In the genomic region with DNA sequence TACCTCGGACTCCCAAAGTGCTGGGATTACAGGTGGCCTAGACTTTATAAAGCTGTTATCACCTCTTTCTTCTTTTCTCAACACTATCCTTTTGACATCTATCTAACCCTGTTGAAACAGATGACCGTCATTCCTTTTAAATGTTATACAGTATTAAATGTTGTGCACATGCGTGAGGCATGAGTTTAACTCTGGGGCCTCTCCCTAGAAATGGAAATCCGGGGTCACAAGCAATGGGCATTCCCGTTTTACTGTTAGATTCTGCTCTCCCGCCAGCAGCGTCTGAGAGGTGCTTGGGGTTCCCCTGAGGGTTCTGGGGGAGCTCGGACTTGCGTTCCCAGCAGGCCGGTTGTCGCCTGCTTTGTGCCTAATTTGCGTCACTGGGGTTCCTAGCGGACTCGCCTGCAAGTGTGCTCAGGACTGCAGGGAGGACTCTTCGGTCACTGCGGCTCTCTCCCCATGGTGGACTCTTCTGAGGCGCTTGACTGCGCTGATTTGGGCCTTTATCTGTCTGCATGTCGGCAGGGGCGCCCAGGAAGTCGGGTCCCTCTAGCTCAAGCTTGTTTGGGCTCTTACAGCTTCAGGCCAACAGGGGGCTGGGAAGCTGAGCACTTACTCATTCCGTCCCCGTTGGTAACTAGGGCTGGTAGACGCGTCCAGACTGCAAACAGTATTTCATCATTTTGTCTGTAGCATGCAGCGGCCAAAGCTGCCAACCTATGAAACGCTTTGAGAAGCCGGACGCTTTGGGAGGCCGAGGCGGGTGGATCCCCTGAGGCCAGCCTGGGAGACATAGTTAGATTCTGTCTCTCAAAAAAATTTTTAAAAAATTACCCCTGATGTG, we compare ENCODE assay signal across 8 cellular contexts. TPM values are rescaled to one million over a fixed set of nuclear protein-coding genes. Genes with fewer than 3 reads are reported as not detected.
DNase-seq lines count a peak whose midpoint lies in the region; ATAC-seq and TF ChIP-seq lines count a peak whose summit lies in the region.

No MANE protein-coding gene starts in this region.

- H3K36me3 ChIP-seq in WERI-Rb-1: peaks cover 33% of the 10 kb centered on the region
- H3K36me3 ChIP-seq in mammary epithelial cell (ENCODE audit: insufficient read depth, low read length): peaks cover 28% of the 10 kb centered on the region
- peaks cover 3 to 29% (median 25%) of the 10 kb centered on the region in 6 donors for H3K36me3 ChIP-seq in spleen

- WGBS in mammary epithelial cell (ENCODE audit: low coverage, missing lambda C conversion rate): 62% methylated on average over 18 of the region's 31 CpGs
- 44 to 71% (median 57%) methylated on average over 27 to 31 of the region's 31 CpGs for WGBS in spleen, 5 donors

- H3K27ac ChIP-seq in WERI-Rb-1 (peak overlapping the region; percentile 88), mammary epithelial cell (ENCODE audit: insufficient read depth, low read depth, low read length) (peak overlapping the region; percentile 95), spleen (peak overlapping the region; percentile 44 to 95 (median 88))

- H3K4me3 ChIP-seq in LNCaP clone FGC (ENCODE audit: low read depth, low read length) (peak overlapping the region; percentile 62), WERI-Rb-1 (ENCODE audit: low read depth, low read length) (no peak overlapping the region), mammary epithelial cell (replicated peaks in 1 of 3; ENCODE audit: insufficient read depth in 1 of 3, low read depth in 2 of 3, low read length in 3 of 3) (peak overlapping the region; percentile 58 to 64 (median 62)), spleen (peak overlapping the region; percentile 37 to 95 (median 76))

- no peak for TF ChIP-seq POLR2A in spleen (IDR thresholded peaks at IDR 0.05)

- dilution Hi-C loops in mammary epithelial cell (cut with HindIII; ENCODE audit: low sequenced_read_pairs): loop anchor here (10.0 kb wide), 1 partner anchor 834 kb away; no protein-coding TSS in a partner anchor

- no TSS peak for BruUV-seq in mammary epithelial cell (replicated peaks; lab: Mats Ljungman, UMichigan)

- H2AFZ ChIP-seq in mammary epithelial cell (ENCODE audit: low read depth, low read length): peak overlapping the region; percentile 93

- in situ Hi-C loops in mammary epithelial cell (cut with MboI; ENCODE audit: low sequenced_read_pairs in 2 of 2): loop anchor here in 1 of 2 donors (5.0 kb wide), 1 partner anchor 33 kb away; the partner anchor contains the start of gene STX2

- CTCF ChIA-PET in mammary epithelial cell (lab: Charles Lee; ENCODE audit: low non-redundant PET): interaction anchor here (0.6 kb wide), 1 partner anchor 43 kb away, joined by 4 read pairs; no protein-coding TSS in a partner anchor

- H3K9me3 ChIP-seq in WERI-Rb-1 (ENCODE audit: severe bottlenecking) (peaks cover 5% of the 10 kb centered on the region), mammary epithelial cell (replicated peaks; ENCODE audit: insufficient read depth, low read length) (no peaks in the 10 kb centered on the region), spleen (no peaks in the 10 kb centered on the region)

- DNase-seq in GM03348 (ENCODE audit: low spot score) (peak; percentile 88), LNCaP clone FGC (ENCODE audit: low read depth) (peak; percentile 14), WERI-Rb-1 (peak; percentile 57), mammary epithelial cell (peak; percentile 80), inferior parietal cortex (ENCODE audit: extremely low spot score) (peak; percentile 68), spleen (peak; percentile 88), cortex of kidney (lab: John Stamatoyannopoulos, UW) (no peak)

- peaks cover 25% of the 10 kb centered on the region for H3K4me1 ChIP-seq in mammary epithelial cell (ENCODE audit: insufficient read depth, low read length)
- peaks cover 18 to 55% (median 39%) of the 10 kb centered on the region in 6 donors for H3K4me1 ChIP-seq in spleen

- no peak overlapping the region for H3K9ac ChIP-seq in mammary epithelial cell (ENCODE audit: insufficient read depth, low read length)

- H3K79me2 ChIP-seq in mammary epithelial cell (ENCODE audit: insufficient read depth, low read length): peaks cover 38% of the 10 kb centered on the region

- TF ChIP-seq CTCF in LNCaP clone FGC (IDR thresholded peaks at IDR 0.05; ENCODE audit: control insufficient read depth, extremely low read depth, insufficient read depth) (no peak), WERI-Rb-1 (IDR thresholded peaks at IDR 0.05; ENCODE audit: low read depth, low read length) (peak; percentile 56), mammary epithelial cell (conservative IDR thresholded peaks at IDR 0.05 in 1 of 2, IDR thresholded peaks at IDR 0.05 in 1 of 2; ENCODE audit: extremely low read depth in 1 of 2, insufficient read depth in 1 of 2, low read depth in 1 of 2, low read length in 2 of 2) (peak; percentile 46 to 65), spleen (IDR thresholded peaks at IDR 0.05 in 8 of 11, conservative IDR thresholded peaks at IDR 0.05 in 3 of 11) (peak in 8 of 11 experiments; percentile 37 to 70 (median 55))

- intact Hi-C loops in mammary epithelial cell (cut with micrococcal nuclease): loop anchor here (1.0 to 5.0 kb wide), 4 partner anchors 31 to 962 kb away; partner anchors contain the start of genes SFSWAP and STX2
- intact Hi-C loops in spleen (cut with DNase I; ENCODE audit: low total_unique reads): no loop called here

- H3K4me2 ChIP-seq in mammary epithelial cell (ENCODE audit: insufficient read depth, low read depth, low read length): peak overlapping the region; percentile 97

- ATAC-seq in GM21737 (IDR thresholded peaks at IDR 0.05; ENCODE audit: unreplicated experiment): peak; percentile 31

- H3K27me3 ChIP-seq in WERI-Rb-1 (ENCODE audit: insufficient read depth, low read depth, severe bottlenecking) (no peaks in the 10 kb centered on the region), mammary epithelial cell (ENCODE audit: insufficient read depth, low read length) (no peaks in the 10 kb centered on the region), spleen (replicated peaks in 1 of 7) (no peaks in the 10 kb centered on the region)

- H4K20me1 ChIP-seq in mammary epithelial cell (ENCODE audit: insufficient read depth, low read length): peaks cover 2% of the 10 kb centered on the region

RNA-seq across cellular contexts. Expression of gene RAN, which starts 1.2 kb away (rescaled TPM):
- total RNA-seq in mammary epithelial cell: 1,000 to 10,000 TPM in 1 of 2 donors, 100 to 1,000 TPM in 1; 537 to 1,117 TPM
- polyA plus RNA-seq in mammary epithelial cell: 1,871 TPM
- 1,476 TPM for polyA minus RNA-seq in mammary epithelial cell
- total RNA-seq in spleen: 100 to 1,000 TPM; 128 to 423 (median 270) TPM
- 100 to 1,000 TPM; 225 to 412 (median 395) TPM for polyA plus RNA-seq in spleen

RNA-seq across cellular contexts. Expression of gene STX2, which starts 31.6 kb away (rescaled TPM):
- total RNA-seq in mammary epithelial cell (10 to 100 TPM; 16.0 to 16.7 TPM), spleen (10 to 100 TPM; 11.5 to 18.4 (median 15.1) TPM)
- polyA plus RNA-seq in mammary epithelial cell (12.8 TPM), spleen (1 to 10 TPM; 7.4 to 9.1 (median 8.6) TPM)
- 20.3 TPM for polyA minus RNA-seq in mammary epithelial cell
